ENCODE assay signal across 8 cellular contexts in genomic region chr12:109477185-109477962, GRCh38. TPM values are rescaled to one million over a fixed set of nuclear protein-coding genes. Genes with fewer than 3 reads are reported as not detected.
DNase-seq lines count a peak whose midpoint lies in the region; ATAC-seq and TF ChIP-seq lines count a peak whose summit lies in the region.

Gene KCTD10, minus strand, starts transcription at chr12:109477300. Its CDS starts 38 bp downstream, at chr12:109477262.
Gene UBE3B, plus strand, starts transcription at chr12:109477634. Its CDS starts 5,918 bp downstream, at chr12:109483552.

- intact Hi-C loops in PC-9 (cut with micrococcal nuclease; ENCODE audit: unreplicated experiment): loop anchor here (1.0 to 2.0 kb wide), 2 partner anchors 15 to 45 kb away; no protein-coding TSS in a partner anchor

- H4K20me1 ChIP-seq in PC-9 (ENCODE audit: insufficient read depth): peaks cover under 1% of the 10 kb centered on the region

- TF ChIP-seq CTCF in PC-9 (conservative IDR thresholded peaks at IDR 0.05) (no peak), epithelial cell of proximal tubule (conservative IDR thresholded peaks at IDR 0.05; ENCODE audit: low read depth, low read length) (no peak)

- H3K36me3 ChIP-seq in PC-9 (ENCODE audit: low read depth) (no peaks in the 10 kb centered on the region), mucosa of rectum (ENCODE audit: control insufficient read depth in 2 of 2, insufficient read depth in 2 of 2, low read length in 2 of 2) (peaks cover 0 to 4% of the 10 kb centered on the region in 2 donors)

- H3K79me2 ChIP-seq in PC-9 (ENCODE audit: low read depth): peaks cover 69% of the 10 kb centered on the region

- H3K9me3 ChIP-seq in PC-9 (ENCODE audit: insufficient read depth, low read depth) (no peaks in the 10 kb centered on the region), mucosa of rectum (ENCODE audit: control insufficient read depth in 2 of 2, low read length in 2 of 2) (no peaks in the 10 kb centered on the region)

- H3F3A ChIP-seq in PC-9 (ENCODE audit: insufficient read depth, low read depth): no peaks in the 10 kb centered on the region

- H2AFZ ChIP-seq in PC-9: peak within 1 kb of the TSS; percentile 82

- peak; percentile 93 for ATAC-seq in GM21737 (IDR thresholded peaks at IDR 0.05; ENCODE audit: unreplicated experiment)

- H3K4me2 ChIP-seq in PC-9: peak within 1 kb of the TSS; percentile 94

- peak; percentile 98 for DNase-seq in DMS53 (lab: John Stamatoyannopoulos, UW)
- peak; percentile 89 for DNase-seq in KG1 (lab: John Stamatoyannopoulos, UW)
- DNase-seq in PC-9: peak; percentile 74 to 85
- peak; percentile 80 for DNase-seq in activated T-cell treated with anti-CD3 and anti-CD28 coated beads for 48 hours (ENCODE audit: low read depth)
- peak; percentile 41 for DNase-seq in epithelial cell of proximal tubule (ENCODE audit: low read depth)
- peak; percentile 61 to 73 for DNase-seq in stimulated activated CD8-positive, alpha-beta memory T cell treated with anti-CD3 and anti-CD28 coated beads, Interleukin-4, amount 100 ng/mL, for 4 hours (ENCODE audit: low read depth in 2 of 2, low spot score in 1 of 2)

- H3K27ac ChIP-seq in PC-9 (peak within 1 kb of the TSS; percentile 63), mucosa of rectum (ENCODE audit: low read depth in 2 of 2, low read length in 2 of 2) (peak within 1 kb of the TSS; percentile 91 to 95)

- H3K27me3 ChIP-seq in PC-9 (ENCODE audit: insufficient read depth, low read depth) (no peaks in the 10 kb centered on the region), mucosa of rectum (ENCODE audit: control insufficient read depth in 2 of 2, insufficient read depth in 2 of 2, low read length in 2 of 2) (no peaks in the 10 kb centered on the region)

- H3K9me2 ChIP-seq in PC-9 (ENCODE audit: insufficient read depth): no peaks in the 10 kb centered on the region

- H3K4me1 ChIP-seq in PC-9 (replicated peaks; ENCODE audit: insufficient read depth) (peaks cover 17% of the 10 kb centered on the region), mucosa of rectum (ENCODE audit: control insufficient read depth in 2 of 2, insufficient read depth in 2 of 2, low read length in 2 of 2) (peaks cover 12 to 20% of the 10 kb centered on the region in 2 donors)

- BruUV-seq in PC-9 (replicated peaks; lab: Mats Ljungman, UMichigan): no TSS peak

- CTCF ChIA-PET in PC-9 (lab: Charles Lee): interaction anchor here (0.7 to 1.1 kb wide), 2 partner anchors 45 to 92 kb away, joined by 3 to 10 read pairs; no protein-coding TSS in a partner anchor

- POLR2A ChIA-PET in PC-9 (lab: Charles Lee; ENCODE audit: unreplicated experiment): interaction anchor here (0.6 to 1.0 kb wide), 3 partner anchors 15 to 341 kb away, joined by 3 to 6 read pairs (median 5); no protein-coding TSS in a partner anchor

- H3K9ac ChIP-seq in mucosa of rectum (ENCODE audit: low read depth in 1 of 2, low read length in 2 of 2): peak within 1 kb of the TSS; percentile 92 to 99

- peak within 1 kb of the TSS; percentile 90 for H3K4me3 ChIP-seq in PC-9
- H3K4me3 ChIP-seq in epithelial cell of proximal tubule (ENCODE audit: low read depth, low read length): peak within 1 kb of the TSS; percentile 80
- peak within 1 kb of the TSS; percentile 92 to 99 for H3K4me3 ChIP-seq in mucosa of rectum (ENCODE audit: low read length in 2 of 2)

RNA-seq across cellular contexts. Expression of gene KCTD10, which starts in this region (rescaled TPM):
- 37.4 and 45.9 TPM in 2 replicates for total RNA-seq in PC-9 (2021)
- total RNA-seq in epithelial cell of proximal tubule: 38.1 and 43.8 TPM in 2 replicates

RNA-seq across cellular contexts. Expression of gene UBE3B, which starts in this region (rescaled TPM):
- total RNA-seq in PC-9 (2021): 45.4 and 48.0 TPM in 2 replicates
- 26.6 and 40.3 TPM in 2 replicates for total RNA-seq in epithelial cell of proximal tubule

Comparison
In these comparisons a context has a peak if more than half of its experiments do, and no peak if none do; other contexts are left out.
1. Peak in every context shown above with its lines: DNase-seq, ATAC-seq, H3K4me3 ChIP-seq and H3K27ac ChIP-seq.
2. DNase-seq: peak in every context shown above with its lines; median percentile 98 in DMS53; 89 in KG1; 80 in activated T-cell treated with anti-CD3 and anti-CD28 coated beads for 48 hours; 80 in PC-9; 67 in stimulated activated CD8-positive, alpha-beta memory T cell treated with anti-CD3 and anti-CD28 coated beads, Interleukin-4, amount 100 ng/mL, for 4 hours; 41 in epithelial cell of proximal tubule.